ENCODE assay signal across 35 cellular contexts in genomic region chr4:99436976-99437655, GRCh38. TPM values are rescaled to one million over a fixed set of nuclear protein-coding genes. Genes with fewer than 3 reads are reported as not detected.
DNase-seq lines count a peak whose midpoint lies in the region; ATAC-seq and TF ChIP-seq lines count a peak whose summit lies in the region.
"Had no signal": no experiment of that assay in that cellular context is flagged by ENCODE, and none has a peak within 500 bp of the region (broad histone marks: within the 10 kb centered on the region; RNA-seq: fewer than 3 reads in every experiment).

No MANE protein-coding gene starts in this region.

- TF ChIP-seq CTCF in breast epithelium (IDR thresholded peaks at IDR 0.05), result no peak
- TF ChIP-seq CTCF in MCF 10A (IDR thresholded peaks at IDR 0.05; ENCODE audit: unreplicated experiment), result no peak
- TF ChIP-seq CTCF in fibroblast of villous mesenchyme (IDR thresholded peaks at IDR 0.05; ENCODE audit: insufficient read depth, low read depth, low read length), result no peak
- TF ChIP-seq CTCF in mucosa of descending colon (IDR thresholded peaks at IDR 0.05), result no peak
- no peak for TF ChIP-seq CTCF in vagina (IDR thresholded peaks at IDR 0.05)

- H3K4me3 Mint-ChIP-seq in MCF 10A (ENCODE audit: unreplicated experiment), result no peak overlapping the region
- H3K4me3 Mint-ChIP-seq in activated T-helper 17 cell treated with anti-CD3 and anti-CD28 coated beads, Interleukin-2, amount 50 U/mL, for 72 hours, result no peak overlapping the region
- H3K4me3 Mint-ChIP-seq: activated T-cell treated with anti-CD3 and anti-CD28 coated beads, Interleukin-2, amount 50 U/mL, for 24 hours; immature natural killer cell; natural killer cell treated with Interleukin-12 subunit alpha and Interleukin-12 subunit beta and Interleukin-15 and Interleukin-18, amount 100 ng/mL, for 72 hours; stimulated activated naive B cell treated with anti-CD40 and anti-IgM and Interleukin-4, amounts not matched to agents 10 μg/mL and 1 μg/mL and 100 μg/mL, for 72 hours; T-cell had no signal

- H3K27ac ChIP-seq in breast epithelium, result peak overlapping the region; percentile 29 to 77
- peak overlapping the region; percentile 56 for H3K27ac ChIP-seq in vagina
- H3K27ac ChIP-seq: left ventricle myocardium inferior, SJSA1 had no signal

- POLR2A ChIA-PET in MCF 10A (lab: Yijun Ruan, JAX), result interaction anchor here (1.3 to 1.7 kb wide), 2 partner anchors 18 to 21 kb away, joined by 3 to 8 read pairs; no protein-coding TSS in a partner anchor

- no peak overlapping the region for H3K27ac Mint-ChIP-seq in MCF 10A (ENCODE audit: low read depth, unreplicated experiment)
- H3K27ac Mint-ChIP-seq in activated T-helper 17 cell treated with anti-CD3 and anti-CD28 coated beads, Interleukin-2, amount 50 U/mL, for 72 hours, result no peak overlapping the region
- H3K27ac Mint-ChIP-seq: activated T-cell treated with anti-CD3 and anti-CD28 coated beads, Interleukin-2, amount 50 U/mL, for 24 hours; immature natural killer cell; natural killer cell treated with Interleukin-12 subunit alpha and Interleukin-12 subunit beta and Interleukin-15 and Interleukin-18, amount 100 ng/mL, for 72 hours; stimulated activated naive B cell treated with anti-CD40 and anti-IgM and Interleukin-4, amounts not matched to agents 10 μg/mL and 1 μg/mL and 100 μg/mL, for 72 hours; T-cell had no signal

- CTCF ChIA-PET in MCF 10A (lab: Yijun Ruan, JAX), result interaction anchor here (0.8 to 1.8 kb wide), 3 partner anchors 22 to 319 kb away, joined by 3 to 5 read pairs (median 5); no protein-coding TSS in a partner anchor

- BruUV-seq in MCF 10A (replicated peaks; lab: Mats Ljungman, UMichigan), result no TSS peak

- H3K9me3 ChIP-seq in breast epithelium (no peaks in the 10 kb centered on the region), mucosa of descending colon (no peaks in the 10 kb centered on the region), vagina (no peaks in the 10 kb centered on the region)
- H3K9me3 ChIP-seq: esophagus muscularis mucosa, left ventricle myocardium inferior, SJSA1 had no signal

- H3K27me3 Mint-ChIP-seq in MCF 10A (ENCODE audit: insufficient read depth, unreplicated experiment), result no peaks in the 10 kb centered on the region
- H3K27me3 Mint-ChIP-seq in activated T-helper 17 cell treated with anti-CD3 and anti-CD28 coated beads, Interleukin-2, amount 50 U/mL, for 72 hours, result no peaks in the 10 kb centered on the region

- no peak for TF ChIP-seq POLR2A in breast epithelium (IDR thresholded peaks at IDR 0.05)
- TF ChIP-seq POLR2A in vagina (IDR thresholded peaks at IDR 0.05), result no peak

- no peaks in the 10 kb centered on the region for H3K36me3 Mint-ChIP-seq in MCF 10A (ENCODE audit: insufficient read depth, unreplicated experiment)
- H3K36me3 Mint-ChIP-seq in activated T-helper 17 cell treated with anti-CD3 and anti-CD28 coated beads, Interleukin-2, amount 50 U/mL, for 72 hours (ENCODE audit: low read depth), result no peaks in the 10 kb centered on the region
- H3K36me3 Mint-ChIP-seq: immature natural killer cell; natural killer cell treated with Interleukin-12 subunit alpha and Interleukin-12 subunit beta and Interleukin-15 and Interleukin-18, amount 100 ng/mL, for 72 hours; stimulated activated naive B cell treated with anti-CD40 and anti-IgM and Interleukin-4, amounts not matched to agents 10 μg/mL and 1 μg/mL and 100 μg/mL, for 72 hours; T-cell had no signal

- DNase-seq in breast epithelium (ENCODE audit: low spot score in 2 of 2) (no peak), MCF 10A (ENCODE audit: unreplicated experiment) (no peak), fibroblast of villous mesenchyme (ENCODE audit: low read depth) (peak; percentile 43), mucosa of descending colon (no peak), vagina (ENCODE audit: extremely low spot score in 2 of 2) (no peak), NAMALWA (ENCODE audit: low spot score) (no peak), NCI-H2196 (lab: John Stamatoyannopoulos, UW; ENCODE audit: unreplicated experiment) (no peak)
- DNase-seq: 8988T; activated CD4-positive, CD25-positive, alpha-beta regulatory T cell; activated gamma-delta T cell; activated T-cell treated with anti-CD3 and anti-CD28 coated beads, Interleukin-2, amount 50 U/mL, for 24 hours; central memory CD4-positive, alpha-beta T cell; cortex of kidney; DMS79; effector memory CD4-positive, alpha-beta T cell; GDM1; immature natural killer cell; left ventricle myocardium inferior; midbrain; NCI-H1092; NCI-H1694 treated with DMSO at 0.1 percent for 48 hours; RPMI8226; stimulated activated naive B cell treated with anti-CD40 and anti-IgM and Interleukin-4, amounts not matched to agents 10 μg/mL and 1 μg/mL and 100 μg/mL, for 72 hours; T-cell had no signal

- H3K36me3 ChIP-seq in breast epithelium (no peaks in the 10 kb centered on the region), mucosa of descending colon (ENCODE audit: low read depth) (no peaks in the 10 kb centered on the region), vagina (no peaks in the 10 kb centered on the region)
- H3K36me3 ChIP-seq: esophagus muscularis mucosa, left ventricle myocardium inferior, SJSA1 had no signal

- H3K4me1 Mint-ChIP-seq in MCF 10A (ENCODE audit: insufficient read depth, unreplicated experiment), result no peaks in the 10 kb centered on the region
- H3K4me1 Mint-ChIP-seq in activated T-helper 17 cell treated with anti-CD3 and anti-CD28 coated beads, Interleukin-2, amount 50 U/mL, for 72 hours, result no peaks in the 10 kb centered on the region
- H3K4me1 Mint-ChIP-seq: immature natural killer cell; stimulated activated naive B cell treated with anti-CD40 and anti-IgM and Interleukin-4, amounts not matched to agents 10 μg/mL and 1 μg/mL and 100 μg/mL, for 72 hours; T-cell had no signal

- no peak overlapping the region for H3K4me3 ChIP-seq in breast epithelium
- H3K4me3 ChIP-seq in fibroblast of villous mesenchyme (ENCODE audit: low read depth, low read length), result no peak overlapping the region
- no peak overlapping the region for H3K4me3 ChIP-seq in mucosa of descending colon
- H3K4me3 ChIP-seq in vagina, result no peak overlapping the region
- H3K4me3 ChIP-seq: esophagus muscularis mucosa, left ventricle myocardium inferior, SJSA1 had no signal

- ATAC-seq in mucosa of descending colon, result peak; percentile 34
- no peak for ATAC-seq in activated T-helper 17 cell treated with anti-CD3 and anti-CD28 coated beads, Interleukin-2, amount 50 U/mL, for 72 hours (replicated peaks)
- ATAC-seq: natural killer cell treated with Interleukin-12 subunit alpha and Interleukin-12 subunit beta and Interleukin-15 and Interleukin-18, amount 100 ng/mL, for 72 hours; T-cell had no signal

- H3K27me3 ChIP-seq in breast epithelium, result no peaks in the 10 kb centered on the region
- H3K27me3 ChIP-seq in vagina, result no peaks in the 10 kb centered on the region
- H3K27me3 ChIP-seq: esophagus muscularis mucosa, SJSA1 had no signal

- no peaks in the 10 kb centered on the region for H3K9me3 Mint-ChIP-seq in MCF 10A (ENCODE audit: unreplicated experiment)
- no peaks in the 10 kb centered on the region for H3K9me3 Mint-ChIP-seq in activated T-helper 17 cell treated with anti-CD3 and anti-CD28 coated beads, Interleukin-2, amount 50 U/mL, for 72 hours
- H3K9me3 Mint-ChIP-seq: activated T-cell treated with anti-CD3 and anti-CD28 coated beads, Interleukin-2, amount 50 U/mL, for 24 hours; immature natural killer cell; stimulated activated naive B cell treated with anti-CD40 and anti-IgM and Interleukin-4, amounts not matched to agents 10 μg/mL and 1 μg/mL and 100 μg/mL, for 72 hours; T-cell had no signal

- H3K4me1 ChIP-seq in breast epithelium (no peaks in the 10 kb centered on the region), mucosa of descending colon (ENCODE audit: low read depth) (no peaks in the 10 kb centered on the region), vagina (peaks cover 25% of the 10 kb centered on the region)
- H3K4me1 ChIP-seq: left ventricle myocardium inferior, SJSA1 had no signal

- intact Hi-C loops in breast epithelium (cut with DNase I; ENCODE audit: low total_unique reads) (no loop called here), MCF 10A (cut with micrococcal nuclease) (no loop called here), mucosa of descending colon (cut with DNase I, micrococcal nuclease) (no loop called here), vagina (cut with DNase I) (no loop called here)

RNA-seq across cellular contexts. Expression of gene ADH7, which starts 2.0 kb away (rescaled TPM):
- not detected for total RNA-seq in breast epithelium
- total RNA-seq in MCF 10A (2022), result not detected in 2 replicates
- total RNA-seq in fibroblast of villous mesenchyme, result not detected in 2 replicates
- not detected for total RNA-seq in mucosa of descending colon
- 11.8 TPM for total RNA-seq in vagina
- not detected for total RNA-seq in activated T-helper 17 cell treated with anti-CD3 and anti-CD28 coated beads, Interleukin-2, amount 50 U/mL, for 72 hours
- total RNA-seq: astrocyte; esophagus muscularis mucosa; glomerular endothelial cell; HT1080; left ventricle myocardium inferior; natural killer cell treated with Interleukin-12 subunit alpha and Interleukin-12 subunit beta and Interleukin-15 and Interleukin-18, amount 100 ng/mL, for 72 hours; NCI-H460; omental fat pad; SJSA1; skeletal muscle tissue; T-cell; urinary bladder had no signal

Comparison
In these comparisons a context has a peak if more than half of its experiments do, and no peak if none do; other contexts are left out.
1. RNA of gene ADH7, which starts 2.0 kb away (total RNA-seq): 11.8 TPM in vagina (single experiment); not detected in breast epithelium, not detected in MCF 10A, not detected in fibroblast of villous mesenchyme, not detected in mucosa of descending colon and not detected in activated T-helper 17 cell treated with anti-CD3 and anti-CD28 coated beads, Interleukin-2, amount 50 U/mL, for 72 hours; every median in the first group is over 10 times any median in the second.